Comparison of ENCODE assay signal across 28 cellular contexts in genomic region chr12:113339540-113339939, GRCh38.
"Had no signal": no experiment of that assay in that cellular context is flagged by ENCODE, and none has a peak within 500 bp of the region (broad histone marks: within the 10 kb centered on the region; RNA-seq: fewer than 3 reads in every experiment).

No MANE protein-coding gene starts in this region.

- DNase-seq: colonic mucosa; cortex of kidney; dermis blood vessel endothelial cell; dorsolateral prefrontal cortex; effector CD4-positive, alpha-beta T cell; effector CD8-positive, alpha-beta T cell; effector memory CD4-positive, alpha-beta T cell; effector memory CD8-positive, alpha-beta T cell; endodermal cell; erythroblast; esophagus squamous epithelium; foreskin keratinocyte; foreskin melanocyte; gastrocnemius medialis; glutamatergic neuron; head of caudate nucleus; heart left ventricle; heart right ventricle had no signal

- H3K4me3 Mint-ChIP-seq: effector memory CD8-positive, alpha-beta T cell; endodermal cell had no signal

- H3K4me3 ChIP-seq: colonic mucosa, coronary artery, dorsolateral prefrontal cortex, esophagus muscularis mucosa, esophagus squamous epithelium, gastrocnemius medialis, gastroesophageal sphincter, heart left ventricle, heart right ventricle, hepatocyte had no signal

- H3K27ac Mint-ChIP-seq: endodermal cell had no signal

- H3K4me1 ChIP-seq: colonic mucosa, foreskin keratinocyte had no signal

- H3K27ac ChIP-seq: colonic mucosa, coronary artery, dorsolateral prefrontal cortex, epithelial cell of prostate, esophagus muscularis mucosa, esophagus squamous epithelium, foreskin keratinocyte, gastrocnemius medialis, gastroesophageal sphincter, heart left ventricle, heart right ventricle, hepatocyte had no signal

- H3K36me3 ChIP-seq: colonic mucosa, esophagus muscularis mucosa, esophagus squamous epithelium, gastrocnemius medialis, gastroesophageal sphincter, heart left ventricle, heart right ventricle had no signal

- H3K79me2 ChIP-seq: hepatocyte had no signal

- H3K9me3 Mint-ChIP-seq: effector memory CD8-positive, alpha-beta T cell; endodermal cell had no signal

- H3K9me3 ChIP-seq: colonic mucosa, esophagus muscularis mucosa, esophagus squamous epithelium, gastrocnemius medialis, gastroesophageal sphincter, heart left ventricle, heart right ventricle had no signal

- H3K27me3 ChIP-seq: colonic mucosa, dorsolateral prefrontal cortex, esophagus muscularis mucosa, esophagus squamous epithelium, gastrocnemius medialis, gastroesophageal sphincter, heart left ventricle, heart right ventricle, hepatocyte had no signal

- H3K4me1 Mint-ChIP-seq: endodermal cell had no signal

- FAIRE-seq: colon, endometrium, endothelial cell of umbilical vein, frontal cortex had no signal

- H3K4me2 ChIP-seq: hepatocyte had no signal

- ATAC-seq: effector memory CD8-positive, alpha-beta T cell; esophagus mucosa; foreskin keratinocyte; gastrocnemius medialis; gastroesophageal sphincter; heart left ventricle; heart right ventricle had no signal

- H2AFZ ChIP-seq: hepatocyte had no signal
